ENCODE assay signal across 20 cellular contexts in the genomic region with DNA sequence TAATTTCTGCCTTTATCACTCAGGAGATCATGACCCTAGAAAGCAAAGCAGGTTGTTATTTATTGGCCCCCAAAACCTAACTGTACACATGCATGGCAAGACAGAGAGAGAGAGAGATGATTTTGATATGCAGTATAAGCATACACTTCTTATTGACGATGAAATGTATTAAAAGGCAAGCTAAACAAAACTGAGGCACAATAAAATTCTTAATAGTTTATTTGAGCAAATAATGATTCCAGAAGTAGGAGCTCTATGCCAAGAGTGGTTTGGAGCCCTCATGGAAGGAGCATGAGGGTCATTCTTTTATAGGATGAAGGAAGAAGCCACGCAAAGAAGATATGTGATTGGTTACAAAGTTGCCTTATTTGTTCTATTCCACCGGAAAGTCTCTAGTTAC.
"Had no signal": no experiment of that assay in that cellular context is flagged by ENCODE, and none has a peak within 500 bp of the region (broad histone marks: within the 10 kb centered on the region; RNA-seq: fewer than 3 reads in every experiment).

No MANE protein-coding gene starts in this region.

- ATAC-seq: gastrocnemius medialis, heart right ventricle, left cardiac atrium, left lung, left ventricle myocardium superior, lower lobe of right lung, mucosa of descending colon had no signal

- H3K27ac ChIP-seq: coronary artery, dorsolateral prefrontal cortex, esophagus squamous epithelium, gastrocnemius medialis, heart right ventricle, left lung, lower lobe of right lung had no signal

- H3K4me3 ChIP-seq: coronary artery, dorsolateral prefrontal cortex, esophagus squamous epithelium, gastrocnemius medialis, heart right ventricle, left lung, lower lobe of right lung, mucosa of descending colon had no signal

- DNase-seq: dermis blood vessel endothelial cell; dorsolateral prefrontal cortex; effector CD4-positive, alpha-beta T cell; effector memory CD4-positive, alpha-beta T cell; esophagus squamous epithelium; foreskin fibroblast; foreskin melanocyte; gastrocnemius medialis; glutamatergic neuron; head of caudate nucleus; heart right ventricle; hippocampal formation; left cardiac atrium; left lung; left ventricle myocardium superior; lower lobe of right lung; mesenchymal stem cell; mucosa of descending colon; naive B cell had no signal
